18 cellular contexts compared by ENCODE assay signal in genomic region chr2:194999771-195000170, GRCh38.
DNase-seq lines count a peak whose midpoint lies in the region; ATAC-seq and TF ChIP-seq lines count a peak whose summit lies in the region.
"Had no signal": no experiment of that assay in that cellular context is flagged by ENCODE, and none has a peak within 500 bp of the region (broad histone marks: within the 10 kb centered on the region; RNA-seq: fewer than 3 reads in every experiment).

No MANE protein-coding gene starts in this region.

- H3K4me1 Mint-ChIP-seq in nephron progenitor cell = peaks cover 61% of the 10 kb centered on the region
- no peaks in the 10 kb centered on the region for H3K4me1 Mint-ChIP-seq in natural killer cell treated with Interleukin-12 subunit alpha and Interleukin-12 subunit beta and Interleukin-15 and Interleukin-18, amount 100 ng/mL, for 72 hours (ENCODE audit: low read depth in 2 of 2)
- H3K4me1 Mint-ChIP-seq: CD14-positive monocyte; CD8-positive, alpha-beta memory T cell had no signal

- DNase-seq in NCI-H748 (lab: John Stamatoyannopoulos, UW; ENCODE audit: unreplicated experiment) = peak; percentile 7
- no peak for DNase-seq in NCI-H748 treated with DMSO at 0.1 percent for 48 hours (lab: John Stamatoyannopoulos, UW)
- peak; percentile 27 for DNase-seq in NCI-H69 (lab: John Stamatoyannopoulos, UW)
- DNase-seq in nephron progenitor cell = no peak
- no peak for DNase-seq in natural killer cell treated with Interleukin-12 subunit alpha and Interleukin-12 subunit beta and Interleukin-15 and Interleukin-18, amount 100 ng/mL, for 72 hours (ENCODE audit: low spot score)
- DNase-seq in DMS 273 (lab: John Stamatoyannopoulos, UW; ENCODE audit: unreplicated experiment) = no peak
- DNase-seq: ACHN; AML-193; BE2C; CD4-positive, alpha-beta T cell; CD8-positive, alpha-beta memory T cell; DMS53; DMS79 treated with DMSO at 0.1 percent for 48 hours; GF-D8; GOT3 had no signal

- peaks cover 20% of the 10 kb centered on the region for H3K9me3 Mint-ChIP-seq in nephron progenitor cell
- H3K9me3 Mint-ChIP-seq in natural killer cell treated with Interleukin-12 subunit alpha and Interleukin-12 subunit beta and Interleukin-15 and Interleukin-18, amount 100 ng/mL, for 72 hours = peaks cover 3% of the 10 kb centered on the region
- H3K9me3 Mint-ChIP-seq: CD4-positive, alpha-beta T cell; CD8-positive, alpha-beta memory T cell had no signal

- H3K27me3 Mint-ChIP-seq in nephron progenitor cell (ENCODE audit: low read depth, poor library complexity) = no peaks in the 10 kb centered on the region
- no peaks in the 10 kb centered on the region for H3K27me3 Mint-ChIP-seq in natural killer cell treated with Interleukin-12 subunit alpha and Interleukin-12 subunit beta and Interleukin-15 and Interleukin-18, amount 100 ng/mL, for 72 hours
- H3K27me3 Mint-ChIP-seq: CD4-positive, alpha-beta T cell; CD8-positive, alpha-beta memory T cell had no signal

- H3K36me3 Mint-ChIP-seq in nephron progenitor cell (ENCODE audit: low read depth) = peaks cover 17% of the 10 kb centered on the region
- H3K36me3 Mint-ChIP-seq in natural killer cell treated with Interleukin-12 subunit alpha and Interleukin-12 subunit beta and Interleukin-15 and Interleukin-18, amount 100 ng/mL, for 72 hours = no peaks in the 10 kb centered on the region
- H3K36me3 Mint-ChIP-seq: CD14-positive monocyte; CD8-positive, alpha-beta memory T cell had no signal

- H3K27ac Mint-ChIP-seq in nephron progenitor cell = peak overlapping the region; percentile 41
- H3K27ac Mint-ChIP-seq in natural killer cell treated with Interleukin-12 subunit alpha and Interleukin-12 subunit beta and Interleukin-15 and Interleukin-18, amount 100 ng/mL, for 72 hours = no peak overlapping the region
- H3K27ac Mint-ChIP-seq: CD14-positive monocyte; CD4-positive, alpha-beta T cell; CD8-positive, alpha-beta memory T cell had no signal

- peak overlapping the region; percentile 3 for H3K4me3 Mint-ChIP-seq in nephron progenitor cell
- H3K4me3 Mint-ChIP-seq in natural killer cell treated with Interleukin-12 subunit alpha and Interleukin-12 subunit beta and Interleukin-15 and Interleukin-18, amount 100 ng/mL, for 72 hours = no peak overlapping the region
- H3K4me3 Mint-ChIP-seq: CD14-positive monocyte; CD4-positive, alpha-beta T cell; CD8-positive, alpha-beta memory T cell had no signal

- no peak for ATAC-seq in natural killer cell treated with Interleukin-12 subunit alpha and Interleukin-12 subunit beta and Interleukin-15 and Interleukin-18, amount 100 ng/mL, for 72 hours
- ATAC-seq in GM21619 (IDR thresholded peaks at IDR 0.05; ENCODE audit: unreplicated experiment) = no peak
- ATAC-seq: A549 had no signal

- no peak for TF ChIP-seq CTCF in nephron progenitor cell (IDR thresholded peaks at IDR 0.05)

Comparison
In these comparisons a context has a peak if more than half of its experiments do, and no peak if none do; other contexts are left out.
1. DNase-seq: peak in NCI-H748 (single experiment) and NCI-H69 (single experiment); none in NCI-H748 treated with DMSO at 0.1 percent for 48 hours (single experiment), nephron progenitor cell (single experiment), natural killer cell treated with Interleukin-12 subunit alpha and Interleukin-12 subunit beta and Interleukin-15 and Interleukin-18, amount 100 ng/mL, for 72 hours (single experiment) and DMS 273 (single experiment).